Comparison of ENCODE assay signal across 14 cellular contexts in the genomic region with DNA sequence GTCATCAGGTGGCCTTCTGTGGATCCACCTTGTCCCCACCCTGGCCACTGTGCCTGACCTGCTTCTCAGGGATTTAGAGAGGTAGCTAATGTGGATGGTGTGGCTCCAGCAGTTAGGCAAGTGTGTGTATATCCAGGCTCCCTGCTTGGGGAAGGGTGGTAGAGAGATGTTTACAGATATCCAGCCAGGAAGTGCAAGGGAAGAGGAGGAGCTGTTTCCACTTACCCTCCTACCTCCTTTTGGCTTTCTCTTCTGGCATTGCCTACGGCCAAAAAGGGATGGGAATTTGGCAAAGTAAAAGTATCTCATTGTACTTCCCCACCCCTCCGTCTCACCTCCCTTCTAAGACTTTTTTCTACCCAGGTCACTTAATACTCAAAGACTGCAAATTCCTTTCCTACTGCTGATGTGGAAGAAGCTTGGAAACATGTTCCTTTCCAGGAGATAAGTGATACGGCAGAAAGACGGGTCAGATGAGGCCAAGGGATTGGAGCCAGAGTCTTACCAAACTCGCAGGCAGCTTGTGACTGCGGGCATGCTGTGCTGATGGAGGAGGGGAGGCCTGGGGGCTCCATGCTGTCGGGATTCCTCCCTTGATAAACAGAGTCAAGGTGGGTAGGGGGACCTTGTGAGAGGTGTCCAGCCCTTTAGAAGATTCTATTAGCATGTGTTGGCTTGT.
A peak's percentile ranks its signal among the peaks of the same experiment; 100 is the strongest.
DNase-seq lines count a peak whose midpoint lies in the region; ATAC-seq and TF ChIP-seq lines count a peak whose summit lies in the region.
"Had no signal": no experiment of that assay in that cellular context is flagged by ENCODE, and none has a peak within 500 bp of the region (broad histone marks: within the 10 kb centered on the region; RNA-seq: fewer than 3 reads in every experiment).

No MANE protein-coding gene starts in this region.

- H3K27ac ChIP-seq in ascending aorta: peak overlapping the region; percentile 23 to 52
- H3K27ac ChIP-seq: epithelial cell of prostate, KMS-11 had no signal

- peak; percentile 71 to 83 for ATAC-seq in left cardiac atrium
- ATAC-seq in sciatic nerve: peak; percentile 88
- no peak for ATAC-seq in GM19467 (IDR thresholded peaks at IDR 0.05; ENCODE audit: unreplicated experiment)
- ATAC-seq in HG02981 (IDR thresholded peaks at IDR 0.05; ENCODE audit: unreplicated experiment): no peak

- DNase-seq in DMS 273 (lab: John Stamatoyannopoulos, UW; ENCODE audit: unreplicated experiment) (peak; percentile 83), ascending aorta (ENCODE audit: low spot score in 2 of 2) (no peak), left cardiac atrium (peak; percentile 54), sciatic nerve (ENCODE audit: low spot score) (no peak), NCI-H510A (lab: John Stamatoyannopoulos, UW) (no peak)
- no peak for DNase-seq in activated effector memory CD4-positive, alpha-beta T cell treated with Interleukin-2 at 50 U/mL for 16 hours
- DNase-seq: CD4-positive, alpha-beta T cell; NCI-H524 treated with DMSO at 0.1 percent for 48 hours; stimulated activated CD4-positive, alpha-beta T cell treated with anti-CD3 and anti-CD28 coated beads, Interleukin-15, amount 100 ng/mL, for 24 hours; stimulated activated naive CD4-positive, alpha-beta T cell had no signal

- H3K4me3 ChIP-seq in ascending aorta: peak overlapping the region in 1 of 2 donors; percentile 49

- peaks cover 4% of the 10 kb centered on the region in 2 donors for H3K4me1 ChIP-seq in ascending aorta

- no peak for TF ChIP-seq CTCF in ascending aorta (IDR thresholded peaks at IDR 0.05)

- intact Hi-C loops in ascending aorta (cut with DNase I): no loop called here
- intact Hi-C loops in left cardiac atrium (cut with DNase I): no loop called here
- intact Hi-C loops in sciatic nerve (cut with DNase I): no loop called here

- no peaks in the 10 kb centered on the region for H3K27me3 ChIP-seq in ascending aorta

- peaks cover 6 to 16% of the 10 kb centered on the region in 2 donors for H3K9me3 ChIP-seq in ascending aorta

- H3K36me3 ChIP-seq in ascending aorta: no peaks in the 10 kb centered on the region

Comparison
In these comparisons a context has a peak if more than half of its experiments do, and no peak if none do; other contexts are left out.
1. DNase-seq: peak in DMS 273 (single experiment) and left cardiac atrium (single experiment); none in ascending aorta (0 of 2), sciatic nerve (single experiment), activated effector memory CD4-positive, alpha-beta T cell treated with Interleukin-2 at 50 U/mL for 16 hours (single experiment) and NCI-H510A (single experiment).
2. ATAC-seq: peak in left cardiac atrium (2 of 2) and sciatic nerve (single experiment); none in GM19467 (single experiment) and HG02981 (single experiment).